Comparison of ENCODE assay signal across 8 cellular contexts in genomic region chr12:11171145-11171952, GRCh38. TPM values are rescaled to one million over a fixed set of nuclear protein-coding genes. Genes with fewer than 3 reads are reported as not detected.
A peak's percentile ranks its signal among the peaks of the same experiment; 100 is the strongest.
DNase-seq lines count a peak whose midpoint lies in the region; ATAC-seq and TF ChIP-seq lines count a peak whose summit lies in the region.

SMIM10L1 (plus strand) TSS chr12:11171194; CDS start chr12:11171357, 163 bp downstream.

- peaks cover 68% of the 10 kb centered on the region for H3K36me3 Mint-ChIP-seq in activated CD4-positive, alpha-beta T cell treated with anti-CD3 and anti-CD28 coated beads, Interleukin-2, amount 10 ng/mL, durations not matched to agents 7 days and 5 days (ENCODE audit: low read depth)

- CTCF ChIA-PET in activated CD4-positive, alpha-beta T cell treated with anti-CD3 and anti-CD28 coated beads, Interleukin-2, amount 10 ng/mL, durations not matched to agents 7 days and 5 days (lab: Charles Lee), result no interaction called here

- peak within 1 kb of the TSS; percentile 98 for H3K27ac ChIP-seq in coronary artery
- peak within 1 kb of the TSS; percentile 85 for H3K27ac ChIP-seq in layer of hippocampus (ENCODE audit: low read depth, low read length)

- peak; percentile 92 for ATAC-seq in GM19351 (IDR thresholded peaks at IDR 0.05; ENCODE audit: unreplicated experiment)
- ATAC-seq in HG03520 (IDR thresholded peaks at IDR 0.05; ENCODE audit: unreplicated experiment), result peak; percentile 93

- H3K4me3 ChIP-seq in coronary artery, result peak within 1 kb of the TSS; percentile 92

- peak within 1 kb of the TSS; percentile 96 for H3K4me3 Mint-ChIP-seq in activated CD4-positive, alpha-beta T cell treated with anti-CD3 and anti-CD28 coated beads, Interleukin-2, amount 10 ng/mL, durations not matched to agents 7 days and 5 days

- no peak for TF ChIP-seq CTCF in coronary artery (IDR thresholded peaks at IDR 0.05)

- H3K9me3 Mint-ChIP-seq in activated CD4-positive, alpha-beta T cell treated with anti-CD3 and anti-CD28 coated beads, Interleukin-2, amount 10 ng/mL, durations not matched to agents 7 days and 5 days, result no peaks in the 10 kb centered on the region

- H3K27ac Mint-ChIP-seq in activated CD4-positive, alpha-beta T cell treated with anti-CD3 and anti-CD28 coated beads, Interleukin-2, amount 10 ng/mL, durations not matched to agents 7 days and 5 days, result peak within 1 kb of the TSS; percentile 100

- no peaks in the 10 kb centered on the region for H3K27me3 Mint-ChIP-seq in activated CD4-positive, alpha-beta T cell treated with anti-CD3 and anti-CD28 coated beads, Interleukin-2, amount 10 ng/mL, durations not matched to agents 7 days and 5 days

- peaks cover 2% of the 10 kb centered on the region for H3K27me3 ChIP-seq in layer of hippocampus (ENCODE audit: control insufficient read depth, insufficient read depth, low read length)

- peaks cover 57% of the 10 kb centered on the region for H3K4me1 Mint-ChIP-seq in activated CD4-positive, alpha-beta T cell treated with anti-CD3 and anti-CD28 coated beads, Interleukin-2, amount 10 ng/mL, durations not matched to agents 7 days and 5 days

- POLR2A ChIA-PET in activated CD4-positive, alpha-beta T cell treated with anti-CD3 and anti-CD28 coated beads, Interleukin-2, amount 10 ng/mL, durations not matched to agents 7 days and 5 days (lab: Charles Lee), result interaction anchor here (0.5 to 0.7 kb wide), 5 partner anchors 12 to 1554 kb away, joined by 3 to 5 read pairs (median 3); no protein-coding TSS in a partner anchor

- DNase-seq in C1 segment of cervical spinal cord (lab: John Stamatoyannopoulos, UW) (peak; percentile 33 to 89 (median 78)), NCI-H526 treated with DMSO at 0.1 percent for 48 hours (lab: John Stamatoyannopoulos, UW) (peak; percentile 88), coronary artery (ENCODE audit: low spot score) (peak; percentile 94)
- DNase-seq in activated CD4-positive, alpha-beta T cell treated with anti-CD3 and anti-CD28 coated beads, Interleukin-2, amount 10 ng/mL, durations not matched to agents 7 days and 5 days, result peak; percentile 92
- DNase-seq in stimulated activated CD4-positive, alpha-beta T cell treated with anti-CD3 and anti-CD28 coated beads, Interleukin-1b, Interleukin-23, amount 100 ng/mL, for 24 hours (ENCODE audit: low read depth in 4 of 4, low spot score in 1 of 4), result peak; percentile 65 to 80 (median 75)

RNA-seq across cellular contexts. Expression of gene SMIM10L1, which starts in this region (rescaled TPM):
- total RNA-seq in activated CD4-positive, alpha-beta T cell treated with anti-CD3 and anti-CD28 coated beads, Interleukin-2, amount 10 ng/mL, durations not matched to agents 7 days and 5 days, result 1 to 10 TPM; 8.1 to 8.3 TPM

Comparison
In these comparisons a context has a peak if more than half of its experiments do, and no peak if none do; other contexts are left out.
1. Peak in every context shown above with its lines: DNase-seq, ATAC-seq, H3K4me3 ChIP-seq and H3K27ac ChIP-seq.